14 cellular contexts compared by ENCODE assay signal in the genomic region with DNA sequence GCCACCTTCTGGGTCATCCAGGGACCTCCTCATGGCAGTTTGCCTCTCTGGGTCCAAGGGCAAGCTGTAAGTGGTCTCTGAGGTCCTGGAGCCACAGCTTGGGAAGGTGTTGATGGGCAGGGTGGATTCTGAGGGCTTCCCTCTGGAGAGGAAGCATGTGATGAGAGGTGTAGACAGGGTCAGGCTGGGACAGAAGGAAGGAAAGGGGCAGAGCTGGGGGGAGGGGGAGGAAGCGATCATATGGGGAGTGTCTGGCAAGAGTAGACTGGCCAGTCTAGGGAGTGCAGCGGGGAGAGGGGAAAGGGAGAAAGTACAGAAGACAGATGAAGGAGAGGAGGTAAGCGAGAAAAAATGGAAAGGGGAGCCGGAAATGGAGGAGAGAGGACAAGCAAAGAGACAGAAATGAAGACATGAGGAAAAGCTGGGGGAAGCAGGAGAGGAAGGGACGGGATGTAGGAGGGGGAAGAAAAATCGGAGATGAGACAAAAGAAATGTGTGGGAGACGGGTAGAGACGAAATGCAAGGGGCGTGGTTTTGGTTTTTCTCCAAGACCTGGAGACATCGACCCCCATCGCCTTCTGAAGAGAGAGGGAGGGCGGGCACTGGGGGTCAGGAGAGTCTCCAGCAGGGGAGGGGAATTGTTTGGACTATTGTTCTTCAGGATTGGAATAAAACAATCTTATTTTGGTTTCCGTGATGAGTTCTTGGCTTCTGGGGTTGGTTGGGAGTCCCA. TPM values are rescaled to one million over a fixed set of nuclear protein-coding genes. Genes with fewer than 3 reads are reported as not detected.
DNase-seq lines count a peak whose midpoint lies in the region; ATAC-seq and TF ChIP-seq lines count a peak whose summit lies in the region.
"Had no signal": no experiment of that assay in that cellular context is flagged by ENCODE, and none has a peak within 500 bp of the region (broad histone marks: within the 10 kb centered on the region; RNA-seq: fewer than 3 reads in every experiment).

No MANE protein-coding gene starts in this region.

- ATAC-seq in Right ventricle myocardium superior (ENCODE audit: poor library complexity) (peak; percentile 49), right cardiac atrium (peak; percentile 54 to 71), upper lobe of right lung (peak; percentile 17)

- H3K4me3 Mint-ChIP-seq in activated T-helper 2 cell treated with anti-CD3 and anti-CD28 coated beads, Interferon-gamma antibody, Interleukin-2, Interleukin-4, amounts not matched to agents 10 μg/mL and 5 μg/mL and 100 μg/mL, durations not matched to agents 14 hours and 24 hours and 36 hours (ENCODE audit: low read depth) = no peak overlapping the region

- H3K27me3 ChIP-seq in right cardiac atrium (ENCODE audit: control insufficient read depth, insufficient read depth) (no peaks in the 10 kb centered on the region), upper lobe of right lung (no peaks in the 10 kb centered on the region)
- H3K27me3 ChIP-seq: colonic mucosa, tibial nerve had no signal

- H3K27ac ChIP-seq in right cardiac atrium (ENCODE audit: low read length) (no peak overlapping the region), upper lobe of right lung (no peak overlapping the region)
- H3K27ac ChIP-seq: colonic mucosa, tibial nerve, VCaP had no signal

- 31% methylated on average over 13 of the region's 13 CpGs for WGBS in right cardiac atrium

- H3K9me3 ChIP-seq in right cardiac atrium (ENCODE audit: control insufficient read depth, low read length) = no peaks in the 10 kb centered on the region
- no peaks in the 10 kb centered on the region for H3K9me3 ChIP-seq in upper lobe of right lung
- H3K9me3 ChIP-seq: colonic mucosa, tibial nerve had no signal

- DNase-seq in Right ventricle myocardium superior (no peak), cardiac septum (ENCODE audit: low spot score) (no peak), UCSD-AML1 (lab: John Stamatoyannopoulos, UW; ENCODE audit: unreplicated experiment) (peak; percentile 49), right cardiac atrium (no peak), upper lobe of right lung (no peak), DMS153 (lab: John Stamatoyannopoulos, UW) (no peak), NCI-H748 (lab: John Stamatoyannopoulos, UW; ENCODE audit: unreplicated experiment) (no peak)
- DNase-seq in activated T-helper 2 cell treated with anti-CD3 and anti-CD28 coated beads, Interferon-gamma antibody, Interleukin-2, Interleukin-4, amounts not matched to agents 10 μg/mL and 5 μg/mL and 100 μg/mL, durations not matched to agents 14 hours and 24 hours and 36 hours (ENCODE audit: low spot score) = no peak
- DNase-seq: colonic mucosa, NCI-H1436 treated with DMSO at 0.1 percent for 48 hours, NCI-H526 treated with DMSO at 0.1 percent for 48 hours, SIG-M5 had no signal

- no peaks in the 10 kb centered on the region for H3K9me3 Mint-ChIP-seq in activated T-helper 2 cell treated with anti-CD3 and anti-CD28 coated beads, Interferon-gamma antibody, Interleukin-2, Interleukin-4, amounts not matched to agents 10 μg/mL and 5 μg/mL and 100 μg/mL, durations not matched to agents 14 hours and 24 hours and 36 hours

- H3K36me3 Mint-ChIP-seq in activated T-helper 2 cell treated with anti-CD3 and anti-CD28 coated beads, Interferon-gamma antibody, Interleukin-2, Interleukin-4, amounts not matched to agents 10 μg/mL and 5 μg/mL and 100 μg/mL, durations not matched to agents 14 hours and 24 hours and 36 hours (ENCODE audit: low read depth) = no peaks in the 10 kb centered on the region

- H3K4me1 ChIP-seq in right cardiac atrium (ENCODE audit: control insufficient read depth, insufficient read depth, low read length) (peaks cover 2% of the 10 kb centered on the region), upper lobe of right lung (no peaks in the 10 kb centered on the region)
- H3K4me1 ChIP-seq: colonic mucosa had no signal

- no peak overlapping the region for H3K4me3 ChIP-seq in right cardiac atrium (ENCODE audit: low read length)
- H3K4me3 ChIP-seq in upper lobe of right lung = no peak overlapping the region
- H3K4me3 ChIP-seq: colonic mucosa, tibial nerve had no signal

- H3K27ac Mint-ChIP-seq in activated T-helper 2 cell treated with anti-CD3 and anti-CD28 coated beads, Interferon-gamma antibody, Interleukin-2, Interleukin-4, amounts not matched to agents 10 μg/mL and 5 μg/mL and 100 μg/mL, durations not matched to agents 14 hours and 24 hours and 36 hours = no peak overlapping the region

- peaks cover 4% of the 10 kb centered on the region for H3K4me1 Mint-ChIP-seq in activated T-helper 2 cell treated with anti-CD3 and anti-CD28 coated beads, Interferon-gamma antibody, Interleukin-2, Interleukin-4, amounts not matched to agents 10 μg/mL and 5 μg/mL and 100 μg/mL, durations not matched to agents 14 hours and 24 hours and 36 hours (ENCODE audit: low read depth)

- no peaks in the 10 kb centered on the region for H3K36me3 ChIP-seq in upper lobe of right lung
- H3K36me3 ChIP-seq: colonic mucosa had no signal

- intact Hi-C loops in Right ventricle myocardium superior (cut with DNase I) (no loop called here), cardiac septum (cut with DNase I) (no loop called here), right cardiac atrium (cut with DNase I) (no loop called here), upper lobe of right lung (cut with DNase I) (no loop called here)
- intact Hi-C loops in activated T-helper 2 cell treated with anti-CD3 and anti-CD28 coated beads, Interferon-gamma antibody, Interleukin-2, Interleukin-4, amounts not matched to agents 10 μg/mL and 5 μg/mL and 100 μg/mL, durations not matched to agents 14 hours and 24 hours and 36 hours (cut with micrococcal nuclease) = no loop called here

- TF ChIP-seq CTCF in upper lobe of right lung (IDR thresholded peaks at IDR 0.05) = no peak

- no peaks in the 10 kb centered on the region for H3K27me3 Mint-ChIP-seq in activated T-helper 2 cell treated with anti-CD3 and anti-CD28 coated beads, Interferon-gamma antibody, Interleukin-2, Interleukin-4, amounts not matched to agents 10 μg/mL and 5 μg/mL and 100 μg/mL, durations not matched to agents 14 hours and 24 hours and 36 hours (ENCODE audit: low read depth)

RNA-seq across cellular contexts. Expression of gene ZSWIM9, which starts 26.6 kb away (rescaled TPM):
- 6.9 TPM for total RNA-seq in Right ventricle myocardium superior
- 6.9 TPM for total RNA-seq in cardiac septum
- total RNA-seq in right cardiac atrium = 1 to 10 TPM; 5.4 to 6.9 (median 6.5) TPM
- polyA plus RNA-seq in right cardiac atrium = 5.7 TPM
- 7.5 TPM for total RNA-seq in upper lobe of right lung
- 9.2 and 9.7 TPM in 2 replicates for total RNA-seq in activated T-helper 2 cell treated with anti-CD3 and anti-CD28 coated beads, Interferon-gamma antibody, Interleukin-2, Interleukin-4, amounts not matched to agents 10 μg/mL and 5 μg/mL and 100 μg/mL, durations not matched to agents 14 hours and 24 hours and 36 hours

RNA-seq across cellular contexts. Expression of gene LIG1, which starts 27.0 kb away (rescaled TPM):
- total RNA-seq in Right ventricle myocardium superior = 2.4 TPM
- 5.2 TPM for total RNA-seq in cardiac septum
- total RNA-seq in right cardiac atrium = 1 to 10 TPM; 3.8 to 8.4 (median 5.5) TPM
- polyA plus RNA-seq in right cardiac atrium = 4.2 TPM
- total RNA-seq in upper lobe of right lung = 17.7 TPM
- total RNA-seq in activated T-helper 2 cell treated with anti-CD3 and anti-CD28 coated beads, Interferon-gamma antibody, Interleukin-2, Interleukin-4, amounts not matched to agents 10 μg/mL and 5 μg/mL and 100 μg/mL, durations not matched to agents 14 hours and 24 hours and 36 hours = 119 and 125 TPM in 2 replicates

RNA-seq across cellular contexts. Expression of gene CARD8, which starts 58.6 kb away (rescaled TPM):
- total RNA-seq in Right ventricle myocardium superior (27.1 TPM), cardiac septum (26.1 TPM), right cardiac atrium (10 to 100 TPM; 32.6 to 43.3 (median 33.3) TPM), upper lobe of right lung (88.2 TPM)
- 22.3 TPM for polyA plus RNA-seq in right cardiac atrium
- total RNA-seq in activated T-helper 2 cell treated with anti-CD3 and anti-CD28 coated beads, Interferon-gamma antibody, Interleukin-2, Interleukin-4, amounts not matched to agents 10 μg/mL and 5 μg/mL and 100 μg/mL, durations not matched to agents 14 hours and 24 hours and 36 hours = 108 and 110 TPM in 2 replicates
